Comparison of ENCODE assay signal across 9 cellular contexts in the genomic region with DNA sequence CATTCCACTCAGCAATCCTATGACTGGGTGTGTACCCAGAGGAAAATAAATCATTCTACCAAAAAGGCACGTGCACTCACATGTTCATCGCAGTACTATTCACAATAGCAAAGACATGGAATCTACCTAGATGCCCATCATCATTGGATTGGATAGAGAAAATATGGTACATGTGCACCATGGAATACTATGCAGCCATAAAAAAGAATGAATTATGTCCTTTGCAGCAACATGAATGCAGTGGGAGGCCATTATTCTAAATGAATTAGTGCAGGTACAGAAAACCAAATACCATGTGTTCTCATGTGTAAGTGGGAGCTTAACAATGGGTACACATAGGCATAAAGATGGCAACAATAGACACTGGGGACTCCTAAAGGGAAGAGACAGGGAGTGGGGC. TPM values are rescaled to one million over a fixed set of nuclear protein-coding genes. Genes with fewer than 3 reads are reported as not detected.
"Had no signal": no experiment of that assay in that cellular context is flagged by ENCODE, and none has a peak within 500 bp of the region (broad histone marks: within the 10 kb centered on the region; RNA-seq: fewer than 3 reads in every experiment).

No MANE protein-coding gene starts in this region.

- H3K4me3 ChIP-seq: GM12878 had no signal

- ATAC-seq: GM12878 had no signal

- FAIRE-seq: G401.6, GM12878, GM12891, GM12892, GM18507, GM19239 had no signal

- DNase-seq: GDM1, GF-D8 had no signal

RNA-seq across cellular contexts. Expression of a gene that starts 39.9 kb away (rescaled TPM):
- total RNA-seq: G401 had no signal
